Comparison of ENCODE assay signal across 12 cellular contexts in the genomic region with DNA sequence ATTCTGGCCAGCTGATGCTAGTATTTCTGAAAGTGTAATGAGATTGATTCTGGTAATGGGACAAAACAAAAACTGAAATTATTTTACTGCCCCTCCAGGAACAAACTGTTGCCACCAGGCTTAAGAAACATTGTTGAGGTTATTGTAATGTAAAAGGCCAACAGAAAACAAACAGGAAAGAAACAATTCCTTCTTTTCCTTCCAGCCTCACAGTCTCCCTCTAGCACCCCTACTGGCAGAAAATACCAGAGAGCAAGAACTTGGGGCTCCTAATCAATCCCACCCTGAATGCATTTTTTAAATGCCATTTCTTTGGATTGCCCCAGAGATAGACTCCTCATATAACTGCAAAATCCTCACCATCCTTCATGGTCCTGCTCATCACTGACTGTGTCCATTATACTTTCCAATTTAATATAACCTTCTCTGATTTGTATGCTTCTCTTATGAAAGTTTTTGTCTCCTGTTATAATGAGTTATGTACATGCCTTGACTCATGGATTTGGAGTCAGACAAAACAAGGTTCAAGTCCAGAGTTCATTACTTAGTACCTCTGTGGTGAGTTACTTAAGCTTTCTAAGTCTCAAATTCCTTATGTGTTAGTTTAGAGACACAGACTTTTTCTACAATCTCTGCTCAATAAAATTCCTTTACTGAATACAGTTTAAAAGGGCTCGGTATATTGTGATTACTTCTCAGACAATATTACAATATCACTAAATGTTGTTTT.
DNase-seq lines count a peak whose midpoint lies in the region; ATAC-seq and TF ChIP-seq lines count a peak whose summit lies in the region.
"Had no signal": no experiment of that assay in that cellular context is flagged by ENCODE, and none has a peak within 500 bp of the region (broad histone marks: within the 10 kb centered on the region; RNA-seq: fewer than 3 reads in every experiment).

No MANE protein-coding gene starts in this region.

- peaks cover 49 to 52% of the 10 kb centered on the region in 2 experiments for H3K4me1 Mint-ChIP-seq in H9
- H3K4me1 Mint-ChIP-seq: activated naive CD8-positive, alpha-beta T cell treated with anti-CD3 and anti-CD28 coated beads, Interleukin-2, amount 10 ng/mL, durations not matched to agents 7 days and 5 days had no signal

- H3K14ac ChIP-seq in H9 (ENCODE audit: insufficient read depth, low read length) = no peak overlapping the region

- H3K9ac ChIP-seq in H9 (ENCODE audit: extremely low read depth, insufficient read length, low read length) = no peak overlapping the region

- H3K36me3 Mint-ChIP-seq in H9 (ENCODE audit: insufficient read depth in 1 of 3, low read depth in 3 of 3) = 0 out of 7 replicates have a peak, but pooled peaks cover 0 to 9% (median 2%) of the 10 kb centered on the region in 3 experiments
- H3K36me3 Mint-ChIP-seq: activated naive CD8-positive, alpha-beta T cell treated with anti-CD3 and anti-CD28 coated beads, Interleukin-2, amount 10 ng/mL, durations not matched to agents 7 days and 5 days had no signal

- H3K36me3 ChIP-seq in WERI-Rb-1 = no peaks in the 10 kb centered on the region
- H3K36me3 ChIP-seq in hepatocyte (replicated peaks; ENCODE audit: insufficient read depth, low read depth) = no peaks in the 10 kb centered on the region

- H2BK5ac ChIP-seq in H9 (ENCODE audit: insufficient read length, low read length) = no peak overlapping the region

- no peak overlapping the region for H3K18ac ChIP-seq in H9 (ENCODE audit: insufficient read length, low read depth, low read length)

- H2BK15ac ChIP-seq in H9 (ENCODE audit: low read depth, low read length) = no peak overlapping the region

- H2BK20ac ChIP-seq in H9 (ENCODE audit: low read depth, low read length, poor library complexity, severe bottlenecking) = no peak overlapping the region

- H3K27ac Mint-ChIP-seq in H9 = no peak overlapping the region
- H3K27ac Mint-ChIP-seq: activated naive CD8-positive, alpha-beta T cell treated with anti-CD3 and anti-CD28 coated beads, Interleukin-2, amount 10 ng/mL, durations not matched to agents 7 days and 5 days had no signal

- no peaks in the 10 kb centered on the region for H3K79me2 ChIP-seq in H9 (ENCODE audit: insufficient read depth, low read length)
- no peaks in the 10 kb centered on the region for H3K79me2 ChIP-seq in hepatocyte

- no peak overlapping the region for H3K4me3 Mint-ChIP-seq in H9
- H3K4me3 Mint-ChIP-seq: activated naive CD8-positive, alpha-beta T cell treated with anti-CD3 and anti-CD28 coated beads, Interleukin-2, amount 10 ng/mL, durations not matched to agents 7 days and 5 days had no signal

- H3K27me3 Mint-ChIP-seq in H9 (ENCODE audit: low read depth) = no peaks in the 10 kb centered on the region
- H3K27me3 Mint-ChIP-seq: activated naive CD8-positive, alpha-beta T cell treated with anti-CD3 and anti-CD28 coated beads, Interleukin-2, amount 10 ng/mL, durations not matched to agents 7 days and 5 days had no signal

- no peak overlapping the region for H3K4ac ChIP-seq in H9 (ENCODE audit: low read depth, low read length)

- H3K56ac ChIP-seq in H9 (ENCODE audit: insufficient read length, low read depth, low read length) = no peak overlapping the region

- POLR2A ChIA-PET in AG04450 (lab: Yijun Ruan, JAX) = no interaction called here

- no peaks in the 10 kb centered on the region for H3K9me2 ChIP-seq in hepatocyte (replicated peaks; ENCODE audit: insufficient read depth)

- H4K5ac ChIP-seq in H9 (ENCODE audit: insufficient read length, low read depth, low read length) = no peak overlapping the region

- H4K8ac ChIP-seq in H9 (replicated peaks; ENCODE audit: insufficient read length, low read depth, low read length) = no peak overlapping the region

- H3K23me2 ChIP-seq in H9 (ENCODE audit: insufficient read length, low read depth, low read length, poor library complexity, severe bottlenecking) = no peaks in the 10 kb centered on the region

- no peak overlapping the region for H4K91ac ChIP-seq in H9 (ENCODE audit: insufficient read length, low read depth, low read length)

- H3K23ac ChIP-seq in H9 (ENCODE audit: insufficient read length, low read depth, low read length) = no peak overlapping the region

- no peak overlapping the region for H3K4me3 ChIP-seq in AG04450 (ENCODE audit: low read depth, low read length)
- H3K4me3 ChIP-seq in WERI-Rb-1 (ENCODE audit: low read depth, low read length) = no peak overlapping the region
- H3K4me3 ChIP-seq in hepatocyte = no peak overlapping the region

- no peak overlapping the region for H2BK120ac ChIP-seq in H9 (ENCODE audit: low read depth, low read length, poor library complexity, severe bottlenecking)

- ATAC-seq in HG02885 (IDR thresholded peaks at IDR 0.05; ENCODE audit: poor library complexity, unreplicated experiment) = no peak

- no peak overlapping the region for H2BK12ac ChIP-seq in H9 (ENCODE audit: insufficient read length, low read depth, low read length)

- H3K4me1 ChIP-seq in H9 (ENCODE audit: insufficient read depth, low read length) (peaks cover 7% of the 10 kb centered on the region; the same call in 1 of the 2 replicates), hepatocyte (ENCODE audit: insufficient read depth) (no peaks in the 10 kb centered on the region)

- CTCF ChIA-PET in AG04450 (lab: Charles Lee) = no interaction called here

- H3T11ph ChIP-seq in H9 (ENCODE audit: low read length) = no peak overlapping the region

- TF ChIP-seq CTCF in AG04450 (IDR thresholded peaks at IDR 0.05; ENCODE audit: low read depth, low read length) = peak; percentile 48
- peak; percentile 78 for TF ChIP-seq CTCF in H9 (conservative IDR thresholded peaks at IDR 0.05)
- peak; percentile 39 for TF ChIP-seq CTCF in WERI-Rb-1 (IDR thresholded peaks at IDR 0.05; ENCODE audit: low read depth, low read length)
- TF ChIP-seq CTCF in hepatocyte (IDR thresholded peaks at IDR 0.05; ENCODE audit: poor library complexity) = peak; percentile 33

- H3K4me2 ChIP-seq in H9 (ENCODE audit: insufficient read depth, insufficient read length, low read length) (no peak overlapping the region), hepatocyte (no peak overlapping the region)

- DNase-seq in AG04450 (ENCODE audit: low read depth, low spot score) = no peak
- DNase-seq in H9 = peak; percentile 40
- no peak for DNase-seq in WERI-Rb-1
- DNase-seq in hepatocyte (ENCODE audit: low spot score) = no peak
- no peak for DNase-seq in HK-2 (ENCODE audit: unreplicated experiment)
- no peak for DNase-seq in nucleus accumbens (lab: John Stamatoyannopoulos, UW)
- no peak for DNase-seq in ecto neural progenitor cell (ENCODE audit: low spot score)
- DNase-seq: activated naive CD8-positive, alpha-beta T cell treated with anti-CD3 and anti-CD28 coated beads, Interleukin-2, amount 10 ng/mL, durations not matched to agents 7 days and 5 days; AML-193; NCI-H1694 treated with DMSO at 0.1 percent for 48 hours; stimulated activated CD4-positive, alpha-beta T cell treated with anti-CD3 and anti-CD28 coated beads, Interleukin-2, amount 100 ng/mL, for 24 hours had no signal

- H3K27me3 ChIP-seq in AG04450 (ENCODE audit: control insufficient read depth, insufficient read depth, low read length) (no peaks in the 10 kb centered on the region), H9 (ENCODE audit: insufficient read depth, low read length) (no peaks in the 10 kb centered on the region), WERI-Rb-1 (ENCODE audit: insufficient read depth, low read depth, severe bottlenecking) (no peaks in the 10 kb centered on the region), hepatocyte (no peaks in the 10 kb centered on the region)

- no peaks in the 10 kb centered on the region for H3K79me1 ChIP-seq in H9 (ENCODE audit: insufficient read depth, low read depth, low read length, poor library complexity, severe bottlenecking)

- H3K27ac ChIP-seq in AG04450 (ENCODE audit: low read depth, low read length) = no peak overlapping the region
- H3K27ac ChIP-seq in H9 (ENCODE audit: insufficient read length, low read depth, low read length) = no peak overlapping the region
- H3K27ac ChIP-seq in WERI-Rb-1 = no peak overlapping the region
- H3K27ac ChIP-seq in hepatocyte = no peak overlapping the region

- no peak overlapping the region for H2AFZ ChIP-seq in H9 (ENCODE audit: low read length)
- H2AFZ ChIP-seq in hepatocyte = no peak overlapping the region

- H3K9me3 ChIP-seq in AG04450 (ENCODE audit: control insufficient read depth, insufficient read depth, low read length) (no peaks in the 10 kb centered on the region), H9 (ENCODE audit: control insufficient read depth, low read depth, low read length) (no peaks in the 10 kb centered on the region), WERI-Rb-1 (ENCODE audit: severe bottlenecking) (no peaks in the 10 kb centered on the region), hepatocyte (ENCODE audit: low read depth) (no peaks in the 10 kb centered on the region)

- H2AK5ac ChIP-seq in H9 (ENCODE audit: insufficient read length, low read length) = no peak overlapping the region

- WGBS in H9 (ENCODE audit: extremely low coverage, insufficient read length, low lambda C conversion rate) = no CpG with 5 or more reads among the region's 1 CpG
- 87% methylated on average over 1 of the region's 1 CpG for WGBS in hepatocyte (ENCODE audit: low lambda C conversion rate, missing lambda C conversion rate)

- no peaks in the 10 kb centered on the region for H4K20me1 ChIP-seq in H9 (ENCODE audit: control insufficient read depth, insufficient read depth, insufficient read length)
- H4K20me1 ChIP-seq in hepatocyte (ENCODE audit: insufficient read depth, poor library complexity, severe bottlenecking) = no peaks in the 10 kb centered on the region

- no peaks in the 10 kb centered on the region; a peak in 1 of 5 replicates for H3K9me3 Mint-ChIP-seq in H9
- H3K9me3 Mint-ChIP-seq: activated naive CD8-positive, alpha-beta T cell treated with anti-CD3 and anti-CD28 coated beads, Interleukin-2, amount 10 ng/mL, durations not matched to agents 7 days and 5 days had no signal
